In the genomic region with DNA sequence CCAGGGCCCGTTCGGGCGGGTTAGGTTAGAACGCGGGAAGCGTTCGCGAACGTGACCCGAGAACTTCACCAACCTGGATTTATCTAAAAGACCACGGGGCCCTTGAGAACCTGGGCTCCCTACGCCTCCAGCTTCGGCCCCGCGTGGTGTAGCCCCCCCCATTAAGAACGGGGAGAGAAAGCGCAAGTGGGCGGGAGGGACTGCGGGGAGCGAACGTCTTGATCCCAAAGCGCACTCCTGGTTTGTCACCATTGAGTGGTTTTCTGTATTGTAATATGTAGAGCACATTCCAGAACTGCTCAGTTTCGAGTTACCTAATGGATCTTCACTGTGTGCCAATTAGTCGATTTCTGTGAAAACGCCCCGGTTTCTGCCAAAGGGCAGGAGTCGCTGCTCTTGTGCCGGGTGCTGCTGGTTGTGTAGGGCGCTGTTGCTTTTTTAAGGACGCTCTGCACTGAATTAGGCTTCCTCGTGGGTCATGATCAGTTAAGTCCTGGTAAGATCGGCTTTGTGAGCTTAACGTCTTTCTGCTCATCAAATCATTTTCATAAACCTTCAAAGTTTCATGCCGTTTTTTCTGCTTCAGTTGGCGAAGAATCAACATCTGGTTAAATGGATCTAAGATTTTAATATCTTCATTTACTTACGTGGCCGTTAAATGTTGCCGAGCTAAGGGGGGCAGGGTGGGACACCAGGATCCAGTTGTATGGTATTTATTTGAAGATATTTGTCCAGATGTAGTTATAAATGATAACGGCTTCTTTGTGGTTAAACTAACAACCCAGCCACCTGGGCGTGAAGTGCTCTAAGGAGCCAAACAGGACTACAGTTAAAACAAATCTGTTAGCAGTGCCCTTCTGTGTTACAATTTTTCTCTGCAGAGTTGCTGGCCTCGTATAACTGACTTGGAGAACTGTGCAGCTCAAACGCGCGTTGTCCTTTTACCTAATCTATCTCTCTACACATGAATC, we compare ENCODE assay signal across 1 cellular context.
TF ChIP-seq lines count a peak whose summit lies in the region.

No MANE protein-coding gene starts in this region.

TF ChIP-seq in HepG2, 621 proteins besides CTCF, POLR2A, EP300 and RAD21 (continued from another document and continues in another):
- TF ChIP-seq SOX6 (IDR thresholded peaks at IDR 0.05) (no peak), SOX6 (CRISPR knock-in tag; IDR thresholded peaks at IDR 0.05) (no peak), CCDC6 (CRISPR knock-in tag; IDR thresholded peaks at IDR 0.05) (no peak), MNT (IDR thresholded peaks at IDR 0.05) (no peak), ELF4 (CRISPR knock-in tag; IDR thresholded peaks at IDR 0.05; ENCODE audit: borderline replicate concordance) (no peak), ZNF576 (CRISPR knock-in tag; IDR thresholded peaks at IDR 0.05) (no peak), DPF2 (CRISPR knock-in tag; IDR thresholded peaks at IDR 0.05; ENCODE audit: borderline replicate concordance, low read depth) (no peak), ZNF577 (CRISPR knock-in tag; IDR thresholded peaks at IDR 0.05; ENCODE audit: borderline replicate concordance, low read depth) (no peak), ZNF891 (CRISPR knock-in tag; IDR thresholded peaks at IDR 0.05) (no peak), NFE2L2 (IDR thresholded peaks at IDR 0.05; ENCODE audit: low read length) (no peak), NFYB (CRISPR knock-in tag; IDR thresholded peaks at IDR 0.05) (no peak), MBD4 (IDR thresholded peaks at IDR 0.05; ENCODE audit: borderline replicate concordance, low read length) (no peak), E2F5 (CRISPR knock-in tag; conservative IDR thresholded peaks at IDR 0.05) (no peak), MTA1 (CRISPR knock-in tag; IDR thresholded peaks at IDR 0.05; ENCODE audit: borderline replicate concordance) (no peak; the same call in 1 of the 2 replicates), ZNF878 (CRISPR knock-in tag; IDR thresholded peaks at IDR 0.05) (no peak), CREM (IDR thresholded peaks at IDR 0.05) (0 out of 2 replicates have a peak, but pooled peaks have one; percentile 9), CREM (CRISPR knock-in tag; IDR thresholded peaks at IDR 0.05) (no peak), MIXL1 (CRISPR knock-in tag; IDR thresholded peaks at IDR 0.05) (no peak), MYC (CRISPR knock-in tag; IDR thresholded peaks at IDR 0.05; ENCODE audit: borderline replicate concordance) (no peak), ZNF772 (CRISPR knock-in tag; IDR thresholded peaks at IDR 0.05) (no peak), THRA (CRISPR knock-in tag; IDR thresholded peaks at IDR 0.05; ENCODE audit: borderline replicate concordance) (no peak), ZNF569 (CRISPR knock-in tag; IDR thresholded peaks at IDR 0.05; ENCODE audit: borderline replicate concordance) (no peak), SMYD3 (CRISPR knock-in tag; IDR thresholded peaks at IDR 0.05) (peak; percentile 5; the same call in 1 of the 2 replicates), NCOA5 (CRISPR knock-in tag; IDR thresholded peaks at IDR 0.05) (no peak), DMAP1 (CRISPR knock-in tag; IDR thresholded peaks at IDR 0.05) (0 out of 2 replicates have a peak, but pooled peaks have one; percentile 10), IRF2 (CRISPR knock-in tag; IDR thresholded peaks at IDR 0.05) (no peak; the same call in 1 of the 2 replicates), ZNF333 (CRISPR knock-in tag; IDR thresholded peaks at IDR 0.05; ENCODE audit: borderline replicate concordance) (no peak), ZNF713 (CRISPR knock-in tag; IDR thresholded peaks at IDR 0.05) (no peak), MBNL3 (CRISPR knock-in tag; conservative IDR thresholded peaks at IDR 0.05) (no peak), NCOA2 (CRISPR knock-in tag; IDR thresholded peaks at IDR 0.05) (no peak), GABPB1 (CRISPR knock-in tag; IDR thresholded peaks at IDR 0.05) (no peak), CSRNP1 (CRISPR knock-in tag; IDR thresholded peaks at IDR 0.05) (peak; percentile 23; the same call in 1 of the 2 replicates), SP1 (IDR thresholded peaks at IDR 0.05) (no peak), SP1 (CRISPR knock-in tag; IDR thresholded peaks at IDR 0.05) (no peak), ZBTB34 (CRISPR knock-in tag; IDR thresholded peaks at IDR 0.05) (0 out of 2 replicates have a peak, but pooled peaks have one; percentile 34), BORCS8-MEF2B (CRISPR knock-in tag; IDR thresholded peaks at IDR 0.05) (no peak), ZFAT (CRISPR knock-in tag; conservative IDR thresholded peaks at IDR 0.05) (no peak), ZNF629 (CRISPR knock-in tag; conservative IDR thresholded peaks at IDR 0.05) (no peak), ZNF839 (CRISPR knock-in tag; IDR thresholded peaks at IDR 0.05; ENCODE audit: borderline replicate concordance) (no peak), NCOA1 (CRISPR knock-in tag; IDR thresholded peaks at IDR 0.05) (no peak), ZNF430 (CRISPR knock-in tag; IDR thresholded peaks at IDR 0.05) (no peak), MXI1 (IDR thresholded peaks at IDR 0.05; ENCODE audit: borderline replicate concordance, low read depth, low read length) (peak; percentile 34; the same call in 1 of the 3 replicates), ZNF614 (CRISPR knock-in tag; IDR thresholded peaks at IDR 0.05; ENCODE audit: borderline replicate concordance) (no peak), ZSCAN5A (CRISPR knock-in tag; IDR thresholded peaks at IDR 0.05; ENCODE audit: borderline replicate concordance) (no peak), EZH2 (conservative IDR thresholded peaks at IDR 0.05; ENCODE audit: low read depth, low read length) (no peak), NPAS2 (CRISPR knock-in tag; IDR thresholded peaks at IDR 0.05; ENCODE audit: borderline replicate concordance) (no peak), NFKB2 (CRISPR knock-in tag; IDR thresholded peaks at IDR 0.05; ENCODE audit: borderline replicate concordance) (no peak), ZNF180 (CRISPR knock-in tag; IDR thresholded peaks at IDR 0.05; ENCODE audit: borderline replicate concordance, low read depth) (no peak), SP2 (CRISPR knock-in tag; IDR thresholded peaks at IDR 0.05) (no peak), ZSCAN25 (CRISPR knock-in tag; IDR thresholded peaks at IDR 0.05) (0 out of 2 replicates have a peak, but pooled peaks have one; percentile 5), RXRB (CRISPR knock-in tag; IDR thresholded peaks at IDR 0.05; ENCODE audit: borderline replicate concordance) (no peak)
- TF ChIP-seq, protein P1, sequence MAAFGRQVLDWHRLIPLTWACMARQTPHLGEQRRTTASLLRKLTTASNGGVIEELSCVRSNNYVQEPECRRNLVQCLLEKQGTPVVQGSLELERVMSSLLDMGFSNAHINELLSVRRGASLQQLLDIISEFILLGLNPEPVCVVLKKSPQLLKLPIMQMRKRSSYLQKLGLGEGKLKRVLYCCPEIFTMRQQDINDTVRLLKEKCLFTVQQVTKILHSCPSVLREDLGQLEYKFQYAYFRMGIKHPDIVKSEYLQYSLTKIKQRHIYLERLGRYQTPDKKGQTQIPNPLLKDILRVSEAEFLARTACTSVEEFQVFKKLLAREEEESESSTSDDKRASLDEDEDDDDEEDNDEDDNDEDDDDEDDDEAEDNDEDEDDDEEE (CRISPR knock-in tag; IDR thresholded peaks at IDR 0.05): 0 out of 2 replicates have a peak, but pooled peaks have one; percentile 34
- TF ChIP-seq, protein P2, sequence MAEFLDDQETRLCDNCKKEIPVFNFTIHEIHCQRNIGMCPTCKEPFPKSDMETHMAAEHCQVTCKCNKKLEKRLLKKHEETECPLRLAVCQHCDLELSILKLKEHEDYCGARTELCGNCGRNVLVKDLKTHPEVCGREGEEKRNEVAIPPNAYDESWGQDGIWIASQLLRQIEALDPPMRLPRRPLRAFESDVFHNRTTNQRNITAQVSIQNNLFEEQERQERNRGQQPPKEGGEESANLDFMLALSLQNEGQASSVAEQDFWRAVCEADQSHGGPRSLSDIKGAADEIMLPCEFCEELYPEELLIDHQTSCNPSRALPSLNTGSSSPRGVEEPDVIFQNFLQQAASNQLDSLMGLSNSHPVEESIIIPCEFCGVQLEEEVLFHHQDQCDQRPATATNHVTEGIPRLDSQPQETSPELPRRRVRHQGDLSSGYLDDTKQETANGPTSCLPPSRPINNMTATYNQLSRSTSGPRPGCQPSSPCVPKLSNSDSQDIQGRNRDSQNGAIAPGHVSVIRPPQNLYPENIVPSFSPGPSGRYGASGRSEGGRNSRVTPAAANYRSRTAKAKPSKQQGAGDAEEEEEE (CRISPR knock-in tag; IDR thresholded peaks at IDR 0.05; ENCODE audit: borderline replicate concordance): no peak
- TF ChIP-seq, protein P3, sequence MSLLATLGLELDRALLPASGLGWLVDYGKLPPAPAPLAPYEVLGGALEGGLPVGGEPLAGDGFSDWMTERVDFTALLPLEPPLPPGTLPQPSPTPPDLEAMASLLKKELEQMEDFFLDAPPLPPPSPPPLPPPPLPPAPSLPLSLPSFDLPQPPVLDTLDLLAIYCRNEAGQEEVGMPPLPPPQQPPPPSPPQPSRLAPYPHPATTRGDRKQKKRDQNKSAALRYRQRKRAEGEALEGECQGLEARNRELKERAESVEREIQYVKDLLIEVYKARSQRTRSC (CRISPR knock-in tag; IDR thresholded peaks at IDR 0.05; ENCODE audit: low read depth): no peak
- TF ChIP-seq, protein P4, sequence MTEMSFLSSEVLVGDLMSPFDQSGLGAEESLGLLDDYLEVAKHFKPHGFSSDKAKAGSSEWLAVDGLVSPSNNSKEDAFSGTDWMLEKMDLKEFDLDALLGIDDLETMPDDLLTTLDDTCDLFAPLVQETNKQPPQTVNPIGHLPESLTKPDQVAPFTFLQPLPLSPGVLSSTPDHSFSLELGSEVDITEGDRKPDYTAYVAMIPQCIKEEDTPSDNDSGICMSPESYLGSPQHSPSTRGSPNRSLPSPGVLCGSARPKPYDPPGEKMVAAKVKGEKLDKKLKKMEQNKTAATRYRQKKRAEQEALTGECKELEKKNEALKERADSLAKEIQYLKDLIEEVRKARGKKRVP (CRISPR knock-in tag; IDR thresholded peaks at IDR 0.05): no peak
